Comparison of ENCODE assay signal across 36 cellular contexts in the genomic region with DNA sequence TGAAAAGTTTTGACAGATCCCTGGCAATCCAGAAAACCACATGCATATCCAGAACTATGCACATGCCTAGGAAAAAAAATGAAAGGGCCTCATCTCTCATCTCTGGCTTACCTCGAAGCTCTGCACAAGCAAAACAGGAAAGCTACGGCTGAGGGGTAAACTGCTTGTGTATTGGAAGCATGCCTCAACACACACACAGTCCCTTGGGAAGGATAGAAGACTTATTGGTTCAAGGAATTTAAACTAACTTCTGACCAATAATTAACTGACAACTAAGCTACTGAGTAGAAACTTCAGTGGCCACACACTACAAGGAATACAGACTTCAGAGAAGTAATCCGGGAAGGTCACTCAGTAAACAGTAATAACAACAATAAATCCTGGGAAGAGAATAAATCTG. TPM values are rescaled to one million over a fixed set of nuclear protein-coding genes. Genes with fewer than 3 reads are reported as not detected.
DNase-seq lines count a peak whose midpoint lies in the region; FAIRE-seq and TF ChIP-seq lines count a peak whose summit lies in the region.
"Had no signal": no experiment of that assay in that cellular context is flagged by ENCODE, and none has a peak within 500 bp of the region (broad histone marks: within the 10 kb centered on the region; RNA-seq: fewer than 3 reads in every experiment).

No MANE protein-coding gene starts in this region.

- no peak for TF ChIP-seq EP300 in esophagus muscularis mucosa (IDR thresholded peaks at IDR 0.05)

- no peak overlapping the region for H3K4me3 ChIP-seq in esophagus muscularis mucosa
- no peak overlapping the region for H3K4me3 ChIP-seq in kidney (ENCODE audit: low read length in 2 of 2)
- H3K4me3 ChIP-seq in BE2C (ENCODE audit: low read depth, low read length): no peak overlapping the region
- H3K4me3 ChIP-seq: A549; BLaER1; BLaER1 treated with 17β-estradiol and CSF1 and Interleukin-3, amounts not matched to agents 10 nM and 100 nM had no signal

- no peak overlapping the region for H3K9ac ChIP-seq in kidney (ENCODE audit: low read length in 2 of 2)
- H3K9ac ChIP-seq: BLaER1; BLaER1 treated with 17β-estradiol and CSF1 and Interleukin-3, amounts not matched to agents 10 nM and 100 nM had no signal

- H3K36me3 ChIP-seq in esophagus muscularis mucosa (no peaks in the 10 kb centered on the region), kidney (ENCODE audit: control insufficient read depth in 1 of 2, insufficient read depth in 2 of 2, low read length in 2 of 2) (no peaks in the 10 kb centered on the region), BE2C (no peaks in the 10 kb centered on the region)
- H3K36me3 ChIP-seq: BLaER1; BLaER1 treated with 17β-estradiol and CSF1 and Interleukin-3, amounts not matched to agents 10 nM and 100 nM had no signal

- WGBS in esophagus muscularis mucosa: 85% methylated on average over 3 of the region's 3 CpGs

- H3K4me1 ChIP-seq in esophagus muscularis mucosa: peaks cover 5 to 13% (median 9%) of the 10 kb centered on the region in 4 donors
- H3K4me1 ChIP-seq in kidney (ENCODE audit: control insufficient read depth in 1 of 2, insufficient read depth in 1 of 2, low read depth in 1 of 2, low read length in 2 of 2): peaks cover 8 to 12% of the 10 kb centered on the region in 2 donors
- H3K4me1 ChIP-seq in BE2C: no peaks in the 10 kb centered on the region; the same call in 1 of the 2 replicates
- H3K4me1 ChIP-seq: A549, Caco-2 had no signal

- H3K9me3 ChIP-seq in esophagus muscularis mucosa (peaks cover 0 to 13% (median 0%) of the 10 kb centered on the region in 4 donors), kidney (ENCODE audit: control insufficient read depth in 1 of 2, low read length in 2 of 2) (peaks cover 0 to 5% of the 10 kb centered on the region in 2 donors), BE2C (no peaks in the 10 kb centered on the region)

- no peaks in the 10 kb centered on the region for H3K27me3 ChIP-seq in esophagus muscularis mucosa
- H3K27me3 ChIP-seq in BE2C: no peaks in the 10 kb centered on the region
- H3K27me3 ChIP-seq: BLaER1; BLaER1 treated with 17β-estradiol and CSF1 and Interleukin-3, amounts not matched to agents 10 nM and 100 nM had no signal

- intact Hi-C loops in esophagus muscularis mucosa (cut with DNase I) (loop anchor here (10.0 kb wide), 1 partner anchor 119 kb away; a partner anchor contains a TSS), kidney (cut with DNase I) (no loop called here)

- no peak for TF ChIP-seq POLR2A in esophagus muscularis mucosa (IDR thresholded peaks at IDR 0.05; ENCODE audit: low read depth)

- H3K27ac Mint-ChIP-seq in activated naive CD4-positive, alpha-beta T cell treated with anti-CD3 and anti-CD28 coated beads, Interleukin-2, amount 10 ng/mL, durations not matched to agents 7 days and 5 days: peak overlapping the region; percentile 25
- H3K27ac Mint-ChIP-seq: B cell; CD14-positive monocyte; CD4-positive, alpha-beta T cell; CD4-positive, CD25-positive, alpha-beta regulatory T cell; CD8-positive, alpha-beta T cell had no signal

- no peak for FAIRE-seq in kidney (lab: Jason Lieb, UNC)
- FAIRE-seq: A204.1, A549, D721Med had no signal

- peaks cover 22% of the 10 kb centered on the region for H3K9me3 Mint-ChIP-seq in activated naive CD4-positive, alpha-beta T cell treated with anti-CD3 and anti-CD28 coated beads, Interleukin-2, amount 10 ng/mL, durations not matched to agents 7 days and 5 days

- H3K4me3 Mint-ChIP-seq in activated naive CD4-positive, alpha-beta T cell treated with anti-CD3 and anti-CD28 coated beads, Interleukin-2, amount 10 ng/mL, durations not matched to agents 7 days and 5 days: no peak overlapping the region
- H3K4me3 Mint-ChIP-seq: B cell; CD14-positive monocyte; CD4-positive, alpha-beta memory T cell; CD4-positive, alpha-beta T cell; CD8-positive, alpha-beta T cell had no signal

- no peak for TF ChIP-seq CTCF in esophagus muscularis mucosa (IDR thresholded peaks at IDR 0.05)
- no peak for TF ChIP-seq CTCF in kidney (IDR thresholded peaks at IDR 0.05; ENCODE audit: borderline replicate concordance, extremely low read depth, insufficient read depth)
- no peak for TF ChIP-seq CTCF in BE2C (IDR thresholded peaks at IDR 0.05; ENCODE audit: low read depth, low read length)

- peaks cover 36% of the 10 kb centered on the region for H3K4me1 Mint-ChIP-seq in activated naive CD4-positive, alpha-beta T cell treated with anti-CD3 and anti-CD28 coated beads, Interleukin-2, amount 10 ng/mL, durations not matched to agents 7 days and 5 days

- no peak for DNase-seq in activated naive CD4-positive, alpha-beta T cell treated with anti-CD3 and anti-CD28 coated beads, Interleukin-2, amount 10 ng/mL, durations not matched to agents 7 days and 5 days
- DNase-seq in activated naive CD4-positive, alpha-beta T cell (lab: John Stamatoyannopoulos, UW): no peak
- DNase-seq in esophagus muscularis mucosa (ENCODE audit: extremely low spot score) (peak; percentile 5), kidney tubule cell (ENCODE audit: low spot score) (peak; percentile 52), renal cortical epithelial cell (ENCODE audit: low read depth) (peak; percentile 64), kidney (no peak), HT-29 (ENCODE audit: low spot score) (no peak), BE2C (no peak)
- DNase-seq: 8988T; ACHN; AML-193; C1 segment of cervical spinal cord; Caco-2; Calu3; CD4-positive, alpha-beta memory T cell; CD4-positive, alpha-beta T cell; CD4-positive, CD25-positive, alpha-beta regulatory T cell; CD8-positive, alpha-beta memory T cell; CD8-positive, alpha-beta T cell; COR-L47; DMS 273 treated with DMSO at 0.1 percent for 48 hours; DMS153; DMS53; DMS79; DMS79 treated with DMSO at 0.1 percent for 48 hours; DND-41; EL had no signal

- H3K27ac ChIP-seq in esophagus muscularis mucosa (replicated peaks in 1 of 4) (no peak overlapping the region), kidney (ENCODE audit: low read depth in 2 of 2, low read length in 2 of 2) (no peak overlapping the region)
- H3K27ac ChIP-seq: 22Rv1; A549; BLaER1; BLaER1 treated with 17β-estradiol and CSF1 and Interleukin-3, amounts not matched to agents 10 nM and 100 nM; C4-2B had no signal

- peaks cover 7% of the 10 kb centered on the region for H3K27me3 Mint-ChIP-seq in activated naive CD4-positive, alpha-beta T cell treated with anti-CD3 and anti-CD28 coated beads, Interleukin-2, amount 10 ng/mL, durations not matched to agents 7 days and 5 days
- H3K27me3 Mint-ChIP-seq: CD4-positive, alpha-beta memory T cell; CD4-positive, alpha-beta T cell; CD8-positive, alpha-beta memory T cell had no signal

- H3K36me3 Mint-ChIP-seq in activated naive CD4-positive, alpha-beta T cell treated with anti-CD3 and anti-CD28 coated beads, Interleukin-2, amount 10 ng/mL, durations not matched to agents 7 days and 5 days: peaks cover 31% of the 10 kb centered on the region

- CTCF ChIA-PET in activated naive CD4-positive, alpha-beta T cell treated with anti-CD3 and anti-CD28 coated beads, Interleukin-2, amount 10 ng/mL, durations not matched to agents 7 days and 5 days (lab: Charles Lee): interaction anchor here (0.6 to 6.3 kb wide), 3 partner anchors 9 to 337 kb away, joined by 3 to 59 read pairs (median 5); no protein-coding TSS in a partner anchor

RNA-seq across cellular contexts. Expression of a gene that starts 59.9 kb away (rescaled TPM):
- total RNA-seq in esophagus muscularis mucosa (10 to 100 TPM; 22.4 to 39.6 (median 31.1) TPM), renal cortical epithelial cell (6.3 and 22.4 TPM in 2 replicates), kidney (15.4 TPM)
- polyA plus RNA-seq in kidney (ENCODE audit: insufficient read depth, low read depth, low replicate concordance): 16.0 TPM
- 17.2 and 18.0 TPM in 2 replicates for total RNA-seq in HT-29 (2014; rRNA removed; shearing (Covaris generic))
- 36.3 TPM for polyA plus RNA-seq in BE2C (2012; ENCODE audit: insufficient read depth, insufficient read length, low read depth)

Comparison
In these comparisons a context has a peak if more than half of its experiments do, and no peak if none do; other contexts are left out.
1. DNase-seq: peak in esophagus muscularis mucosa (single experiment), kidney tubule cell (single experiment) and renal cortical epithelial cell (single experiment); none in activated naive CD4-positive, alpha-beta T cell treated with anti-CD3 and anti-CD28 coated beads, Interleukin-2, amount 10 ng/mL, durations not matched to agents 7 days and 5 days (single experiment), activated naive CD4-positive, alpha-beta T cell (0 of 4), kidney (single experiment), HT-29 (single experiment) and BE2C (single experiment).